In the genomic region with DNA sequence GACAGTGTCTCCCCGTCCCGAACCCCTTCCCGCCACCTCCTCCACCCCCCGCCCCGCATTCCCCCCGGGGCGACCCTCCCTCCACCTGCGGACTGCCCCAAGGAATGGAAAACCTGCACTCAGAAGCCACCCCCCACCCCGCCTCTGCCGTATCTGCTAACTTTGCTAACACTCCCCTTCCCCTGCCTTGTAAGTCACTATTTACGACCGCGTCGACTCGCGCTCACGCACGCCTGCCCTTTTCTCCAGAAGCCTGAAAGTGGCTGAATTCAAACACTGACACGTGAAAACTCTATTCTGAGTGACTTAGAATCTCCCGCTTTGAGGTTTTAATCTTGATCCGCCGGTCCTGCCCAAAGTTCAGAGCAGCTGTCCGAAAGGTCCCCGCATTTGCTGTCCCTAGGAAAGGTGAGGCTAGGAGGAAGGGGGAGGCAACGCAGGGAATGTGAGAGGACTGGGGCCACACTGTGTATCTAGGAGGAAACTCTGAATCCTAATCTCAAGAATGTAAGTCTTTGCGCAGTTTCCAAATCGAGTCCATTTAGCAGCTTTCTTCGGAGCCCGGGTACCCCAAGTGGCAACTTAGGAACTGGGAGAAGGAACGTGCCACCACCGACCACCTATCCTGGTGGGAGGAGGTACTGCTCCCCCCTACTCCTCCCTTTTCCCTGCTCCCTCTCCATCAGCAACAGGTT, we compare ENCODE assay signal across 12 cellular contexts. TPM values are rescaled to one million over a fixed set of nuclear protein-coding genes. Genes with fewer than 3 reads are reported as not detected.
DNase-seq lines count a peak whose midpoint lies in the region; ATAC-seq, FAIRE-seq and TF ChIP-seq lines count a peak whose summit lies in the region.
"Had no signal": no experiment of that assay in that cellular context is flagged by ENCODE, and none has a peak within 500 bp of the region (broad histone marks: within the 10 kb centered on the region; RNA-seq: fewer than 3 reads in every experiment).

No MANE protein-coding gene starts in this region.

- H3K36me3 ChIP-seq in CD4-positive, CD25-positive, alpha-beta regulatory T cell (ENCODE audit: control insufficient read depth, insufficient read depth, low read length): no peaks in the 10 kb centered on the region
- H3K36me3 ChIP-seq in HUES64 (ENCODE audit: insufficient read depth, low read length): no peaks in the 10 kb centered on the region
- no peaks in the 10 kb centered on the region for H3K36me3 ChIP-seq in HepG2 (replicated peaks in 1 of 2; ENCODE audit: control insufficient read depth in 1 of 2, insufficient read depth in 2 of 2, low read length in 2 of 2)
- H3K36me3 ChIP-seq: right lobe of liver, vagina had no signal

- no peak overlapping the region for H3K27ac ChIP-seq in CD4-positive, CD25-positive, alpha-beta regulatory T cell (ENCODE audit: insufficient read depth, low read length, poor library complexity, severe bottlenecking)
- H3K27ac ChIP-seq in HUES64 (ENCODE audit: low read depth, low read length): no peak overlapping the region
- H3K27ac ChIP-seq in dorsolateral prefrontal cortex: peak overlapping the region in 53 of 59 donors; percentile 2 to 98 (median 62)
- no peak overlapping the region for H3K27ac ChIP-seq in HepG2 (ENCODE audit: extremely low read length, insufficient read depth, low read length)
- H3K27ac ChIP-seq: right lobe of liver, vagina had no signal

- TF ChIP-seq CTCF in dorsolateral prefrontal cortex (IDR thresholded peaks at IDR 0.05 in 54 of 56, conservative IDR thresholded peaks at IDR 0.05 in 2 of 56; ENCODE audit: low read depth in 1 of 56, partially characterized antibody in 56 of 56): no peak
- no peak for TF ChIP-seq CTCF in HepG2 (CRISPR knock-in tag; IDR thresholded peaks at IDR 0.05)

- intact Hi-C loops in dorsolateral prefrontal cortex (cut with DNase I): no loop called here
- intact Hi-C loops in HepG2 (cut with micrococcal nuclease; ENCODE audit: unreplicated experiment): no loop called here

- POLR2A ChIA-PET in naive thymus-derived CD8-positive, alpha-beta T cell (lab: Charles Lee): interaction anchor here (0.5 kb wide), 1 partner anchor 132 kb away, joined by 3 read pairs; no protein-coding TSS in a partner anchor
- POLR2A ChIA-PET in HepG2 (lab: Yijun Ruan, JAX): no interaction called here

- H3K4me3 Mint-ChIP-seq in CD4-positive, CD25-positive, alpha-beta regulatory T cell: peak overlapping the region in 3 of 4 donors; percentile 39 to 71 (median 44)
- peak overlapping the region in 8 of 10 donors; percentile 46 to 67 (median 56) for H3K4me3 Mint-ChIP-seq in naive thymus-derived CD8-positive, alpha-beta T cell

- DNase-seq in CD4-positive, CD25-positive, alpha-beta regulatory T cell: no peak
- DNase-seq in dorsolateral prefrontal cortex: no peak
- DNase-seq in naive thymus-derived CD8-positive, alpha-beta T cell: no peak
- DNase-seq in NCI-H2227 treated with DMSO at 0.1 percent for 48 hours (lab: John Stamatoyannopoulos, UW): no peak
- no peak for DNase-seq in HepG2 (ENCODE audit: low spot score)
- no peak for DNase-seq in NCI-H1048 (lab: John Stamatoyannopoulos, UW)
- DNase-seq: NCI-H2029, right lobe of liver had no signal

- peaks cover 6% of the 10 kb centered on the region for H3K4me1 ChIP-seq in CD4-positive, CD25-positive, alpha-beta regulatory T cell (ENCODE audit: control insufficient read depth, insufficient read depth, low read length, poor library complexity, severe bottlenecking)
- H3K4me1 ChIP-seq in HUES64 (ENCODE audit: insufficient read depth, low read length): peaks cover 28% of the 10 kb centered on the region
- no peaks in the 10 kb centered on the region for H3K4me1 ChIP-seq in HepG2 (ENCODE audit: insufficient read depth, low read length)

- H3K36me3 Mint-ChIP-seq in CD4-positive, CD25-positive, alpha-beta regulatory T cell: no peaks in the 10 kb centered on the region
- H3K36me3 Mint-ChIP-seq in naive thymus-derived CD8-positive, alpha-beta T cell: peaks cover 0 to 5% (median 4%) of the 10 kb centered on the region in 3 donors

- no TSS peak for BruUV-seq in HepG2 (replicated peaks; lab: Mats Ljungman, UMichigan)

- no peak overlapping the region for H3K4me2 ChIP-seq in HepG2 (ENCODE audit: low read depth, low read length)

- no peaks in the 10 kb centered on the region for H3K79me2 ChIP-seq in HepG2 (ENCODE audit: insufficient read depth, low read length)

- H3K4me1 Mint-ChIP-seq in CD4-positive, CD25-positive, alpha-beta regulatory T cell: peaks cover 7 to 30% (median 23%) of the 10 kb centered on the region in 4 donors
- peaks cover 14 to 36% (median 31%) of the 10 kb centered on the region in 4 donors for H3K4me1 Mint-ChIP-seq in naive thymus-derived CD8-positive, alpha-beta T cell

- no peak overlapping the region for H3K27ac Mint-ChIP-seq in CD4-positive, CD25-positive, alpha-beta regulatory T cell
- no peak overlapping the region for H3K27ac Mint-ChIP-seq in naive thymus-derived CD8-positive, alpha-beta T cell
- H3K27ac Mint-ChIP-seq: activated T-cell treated with anti-CD3 and anti-CD28 coated beads, Interleukin-2, amount 50 U/mL, for 24 hours had no signal

- no peak for ATAC-seq in CD4-positive, CD25-positive, alpha-beta regulatory T cell (ENCODE audit: low read depth in 2 of 2)
- no peak for ATAC-seq in naive thymus-derived CD8-positive, alpha-beta T cell
- ATAC-seq in GM19452 (IDR thresholded peaks at IDR 0.05; ENCODE audit: unreplicated experiment) (no peak), HepG2 (no peak)

- H2AFZ ChIP-seq in HepG2 (ENCODE audit: low read length): no peak overlapping the region

- no peak for TF ChIP-seq RAD21 in HepG2 (CRISPR knock-in tag; IDR thresholded peaks at IDR 0.05)

- no peaks in the 10 kb centered on the region for H4K20me1 ChIP-seq in HepG2 (ENCODE audit: insufficient read depth, low read length)

- no peak overlapping the region for H3K4me3 ChIP-seq in CD4-positive, CD25-positive, alpha-beta regulatory T cell (ENCODE audit: low read depth, low read length)
- H3K4me3 ChIP-seq in HUES64 (ENCODE audit: low read length) (peak overlapping the region; percentile 63), dorsolateral prefrontal cortex (peak overlapping the region; percentile 40 to 78 (median 60)), HepG2 (replicated peaks in 1 of 3; ENCODE audit: insufficient read depth in 1 of 3, low read depth in 2 of 3, low read length in 3 of 3) (no peak overlapping the region)
- H3K4me3 ChIP-seq: right lobe of liver, vagina had no signal

- TF ChIP-seq EP300 in HepG2 (IDR thresholded peaks at IDR 0.05; ENCODE audit: low read depth in 2 of 2, low read length in 2 of 2): no peak
- no peak for TF ChIP-seq EP300 in HepG2 (CRISPR knock-in tag; IDR thresholded peaks at IDR 0.05; ENCODE audit: borderline replicate concordance)

- H3K27me3 Mint-ChIP-seq in CD4-positive, CD25-positive, alpha-beta regulatory T cell: peaks cover 88% of the 10 kb centered on the region
- peaks cover 61 to 99% (median 79%) of the 10 kb centered on the region in 5 donors for H3K27me3 Mint-ChIP-seq in naive thymus-derived CD8-positive, alpha-beta T cell

- no peak for TF ChIP-seq POLR2A in HepG2 (IDR thresholded peaks at IDR 0.05; ENCODE audit: insufficient read depth in 1 of 2, low read depth in 2 of 2, low read length in 2 of 2)

- no peak overlapping the region for H3K9ac ChIP-seq in HUES64 (ENCODE audit: low read depth, low read length)
- H3K9ac ChIP-seq in HepG2 (ENCODE audit: insufficient read depth, low read depth, low read length): no peak overlapping the region

- H3K9me3 ChIP-seq in CD4-positive, CD25-positive, alpha-beta regulatory T cell (ENCODE audit: control insufficient read depth in 2 of 2, low read length in 2 of 2): no peaks in the 10 kb centered on the region
- H3K9me3 ChIP-seq in HUES64 (ENCODE audit: insufficient read depth, low read depth, low read length) (no peaks in the 10 kb centered on the region), HepG2 (ENCODE audit: low read length) (no peaks in the 10 kb centered on the region)
- H3K9me3 ChIP-seq: right lobe of liver, vagina had no signal

- FAIRE-seq in HepG2 (lab: Jason Lieb, UNC): no peak

- under 1% methylated on average over 27 of the region's 31 CpGs for WGBS in HUES64
- WGBS in HepG2 (ENCODE audit: low lambda C conversion rate): 47% methylated on average over 25 of the region's 31 CpGs

- CTCF ChIA-PET in HepG2 (lab: Yijun Ruan, JAX; ENCODE audit: low intra/inter-chr PET ratio, low total read pairs): no interaction called here

- in situ Hi-C loops in HepG2 (cut with HindIII; ENCODE audit: extremely low pct_ligation_motif_present, low pct_unique_long_range_greater_than_20kb): loop anchor here (25.0 kb wide), 5 partner anchors 287 to 1763 kb away; no protein-coding TSS in a partner anchor

- H3K27me3 ChIP-seq in CD4-positive, CD25-positive, alpha-beta regulatory T cell (ENCODE audit: control insufficient read depth, insufficient read depth, low read length): peaks cover 56% of the 10 kb centered on the region
- peaks cover 93% of the 10 kb centered on the region for H3K27me3 ChIP-seq in HUES64 (ENCODE audit: insufficient read depth, low read length)
- H3K27me3 ChIP-seq in dorsolateral prefrontal cortex: peaks cover 0 to 35% (median 4%) of the 10 kb centered on the region in 45 donors
- peaks cover 3 to 67% of the 10 kb centered on the region in 2 experiments; a peak in 4 of 5 replicates for H3K27me3 ChIP-seq in HepG2 (ENCODE audit: control insufficient read depth in 1 of 2, insufficient read depth in 2 of 2, low read length in 2 of 2)

- H3K9me3 Mint-ChIP-seq in CD4-positive, CD25-positive, alpha-beta regulatory T cell: peaks cover 0 to 6% (median 1%) of the 10 kb centered on the region in 7 donors
- peaks cover 0 to 8% (median 0%) of the 10 kb centered on the region in 9 donors for H3K9me3 Mint-ChIP-seq in naive thymus-derived CD8-positive, alpha-beta T cell
- H3K9me3 Mint-ChIP-seq: activated T-cell treated with anti-CD3 and anti-CD28 coated beads, Interleukin-2, amount 50 U/mL, for 24 hours had no signal

RNA-seq across cellular contexts. Expression of gene POU3F2, which starts 9.3 kb away (rescaled TPM):
- not detected for total RNA-seq in CD4-positive, CD25-positive, alpha-beta regulatory T cell
- not detected for polyA plus RNA-seq in CD4-positive, CD25-positive, alpha-beta regulatory T cell
- 7.3 TPM for polyA plus RNA-seq in HUES64 (2013, experiment 1 of 2)
- polyA plus RNA-seq in HUES64 (2013, experiment 2 of 2): 16.2 TPM
- total RNA-seq in dorsolateral prefrontal cortex (10 to 100 TPM; 10.8 to 38.0 (median 20.6) TPM), HepG2 (2016; rRNA removed; fragmentation: Illumina TruSeq; extraction: Trizol) (not detected in 2 replicates)
- total RNA-seq in naive thymus-derived CD8-positive, alpha-beta T cell: not detected
- polyA plus RNA-seq in naive thymus-derived CD8-positive, alpha-beta T cell: not detected
- not detected in 2 replicates for total RNA-seq in HepG2 (2016; cell fraction: cytosol; rRNA removed; fragmentation: Illumina TruSeq; extraction: Trizol; ENCODE audit: low read depth)
- not detected in 2 replicates for total RNA-seq in HepG2 (2016; cell fraction: insoluble cytoplasmic fraction; rRNA removed; fragmentation: Illumina TruSeq; extraction: Trizol)
- not detected in 2 replicates for total RNA-seq in HepG2 (2016; cell fraction: membrane; rRNA removed; fragmentation: Illumina TruSeq; extraction: Trizol)
- total RNA-seq in HepG2 (2016; cell fraction: nucleus; rRNA removed; fragmentation: Illumina TruSeq; extraction: Trizol): not detected in 2 replicates
- not detected in 2 replicates for polyA plus RNA-seq in HepG2 (2011; rRNA removed)
- polyA plus RNA-seq in HepG2 (2011; cell fraction: cytosol; rRNA removed): not detected in 2 replicates
- polyA plus RNA-seq in HepG2 (2011; cell fraction: nucleus; rRNA removed): not detected in 2 replicates
- not detected in 2 replicates for polyA plus RNA-seq in HepG2 (2012)
- not detected in 2 replicates for polyA plus RNA-seq in HepG2 (2016; cell fraction: cytosol; fragmentation: Illumina TruSeq; extraction: Trizol; ENCODE audit: low read depth)
- polyA plus RNA-seq in HepG2 (2016; cell fraction: insoluble cytoplasmic fraction; fragmentation: Illumina TruSeq; extraction: Trizol; ENCODE audit: low read depth): not detected in 2 replicates
- polyA plus RNA-seq in HepG2 (2016; cell fraction: membrane; fragmentation: Illumina TruSeq; extraction: Trizol; ENCODE audit: low read depth): not detected in 2 replicates
- polyA plus RNA-seq in HepG2 (2016; cell fraction: nucleus; fragmentation: Illumina TruSeq; extraction: Trizol; ENCODE audit: insufficient read depth, low read depth): not detected in 2 replicates
- 0.26 TPM in 1 of 2 replicates, not detected in the other for polyA minus RNA-seq in HepG2 (2011; rRNA and poly(A)+ RNA removed; ENCODE audit: low replicate concordance)
- polyA minus RNA-seq in HepG2 (2011; cell fraction: cytosol; rRNA and poly(A)+ RNA removed): not detected in 2 replicates
- not detected in 2 replicates for polyA minus RNA-seq in HepG2 (2011; cell fraction: nucleus; rRNA and poly(A)+ RNA removed)
- total RNA-seq: right lobe of liver, vagina had no signal

Comparison
In these comparisons a context has a peak if more than half of its experiments do, and no peak if none do; other contexts are left out.
1. H3K27ac ChIP-seq: peak in dorsolateral prefrontal cortex (53 of 59); none in CD4-positive, CD25-positive, alpha-beta regulatory T cell (single experiment), HUES64 (single experiment) and HepG2 (single experiment).
2. H3K4me3 ChIP-seq: peak in HUES64 (single experiment) and dorsolateral prefrontal cortex (59 of 59); none in CD4-positive, CD25-positive, alpha-beta regulatory T cell (single experiment) and HepG2 (0 of 3).
3. RNA of gene POU3F2, which starts 9.3 kb away (total RNA-seq): 10.8 to 38.0 TPM in dorsolateral prefrontal cortex; not detected in naive thymus-derived CD8-positive, alpha-beta T cell, not detected in CD4-positive, CD25-positive, alpha-beta regulatory T cell (single experiment) and not detected in HepG2; every median in the first group is over 10 times any median in the second.